15 cellular contexts compared by ENCODE assay signal in the genomic region with DNA sequence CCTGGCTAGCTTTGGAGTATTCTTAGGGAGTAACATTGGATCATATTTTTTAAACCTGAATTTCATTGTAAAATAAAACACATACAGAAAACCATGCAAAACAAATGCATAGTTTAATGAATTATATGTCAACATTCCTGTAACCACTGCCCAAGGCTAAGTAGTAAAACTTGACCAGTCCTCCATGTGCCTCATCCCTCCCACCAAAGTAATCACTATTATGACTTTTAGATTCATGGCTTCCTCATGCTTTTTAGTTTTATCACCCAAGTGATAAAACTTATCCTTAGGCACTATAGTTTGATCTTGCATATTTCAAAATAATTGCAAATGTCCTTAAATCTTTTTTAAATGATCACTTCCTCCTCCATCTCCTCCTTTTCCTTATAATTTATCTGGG. TPM values are rescaled to one million over a fixed set of nuclear protein-coding genes. Genes with fewer than 3 reads are reported as not detected.
A peak's percentile ranks its signal among the peaks of the same experiment; 100 is the strongest.
DNase-seq lines count a peak whose midpoint lies in the region; ATAC-seq and TF ChIP-seq lines count a peak whose summit lies in the region.
"Had no signal": no experiment of that assay in that cellular context is flagged by ENCODE, and none has a peak within 500 bp of the region (broad histone marks: within the 10 kb centered on the region; RNA-seq: fewer than 3 reads in every experiment).

No MANE protein-coding gene starts in this region.

- H3K4me3 Mint-ChIP-seq in activated naive CD8-positive, alpha-beta T cell treated with anti-CD3 and anti-CD28 coated beads, Interleukin-2, amount 10 ng/mL, durations not matched to agents 7 days and 5 days: no peak overlapping the region
- H3K4me3 Mint-ChIP-seq in activated naive CD8-positive, alpha-beta T cell treated with anti-CD3 and anti-CD28 coated beads, Interleukin-2, amount 50 U/mL, for 24 hours: no peak overlapping the region
- H3K4me3 Mint-ChIP-seq: CD14-positive monocyte had no signal

- H3K4me3 ChIP-seq in fibroblast of villous mesenchyme (ENCODE audit: low read depth, low read length): no peak overlapping the region
- H3K4me3 ChIP-seq: HAP-1, SJSA1 had no signal

- no peaks in the 10 kb centered on the region for H3K27me3 Mint-ChIP-seq in activated naive CD8-positive, alpha-beta T cell treated with anti-CD3 and anti-CD28 coated beads, Interleukin-2, amount 10 ng/mL, durations not matched to agents 7 days and 5 days
- H3K27me3 Mint-ChIP-seq in activated naive CD8-positive, alpha-beta T cell treated with anti-CD3 and anti-CD28 coated beads, Interleukin-2, amount 50 U/mL, for 24 hours: no peaks in the 10 kb centered on the region

- peaks cover 12% of the 10 kb centered on the region for H3K9me3 Mint-ChIP-seq in activated naive CD8-positive, alpha-beta T cell treated with anti-CD3 and anti-CD28 coated beads, Interleukin-2, amount 10 ng/mL, durations not matched to agents 7 days and 5 days
- peaks cover 14% of the 10 kb centered on the region for H3K9me3 Mint-ChIP-seq in activated naive CD8-positive, alpha-beta T cell treated with anti-CD3 and anti-CD28 coated beads, Interleukin-2, amount 50 U/mL, for 24 hours

- POLR2A ChIA-PET in activated naive CD8-positive, alpha-beta T cell treated with anti-CD3 and anti-CD28 coated beads, Interleukin-2, amount 10 ng/mL, durations not matched to agents 7 days and 5 days (lab: Charles Lee): no interaction called here

- H3K27ac Mint-ChIP-seq in activated naive CD8-positive, alpha-beta T cell treated with anti-CD3 and anti-CD28 coated beads, Interleukin-2, amount 10 ng/mL, durations not matched to agents 7 days and 5 days: peak overlapping the region; percentile 40
- H3K27ac Mint-ChIP-seq in activated naive CD8-positive, alpha-beta T cell treated with anti-CD3 and anti-CD28 coated beads, Interleukin-2, amount 50 U/mL, for 24 hours: no peak overlapping the region
- H3K27ac Mint-ChIP-seq: CD14-positive monocyte had no signal

- no peak for DNase-seq in activated naive CD8-positive, alpha-beta T cell treated with anti-CD3 and anti-CD28 coated beads, Interleukin-2, amount 10 ng/mL, durations not matched to agents 7 days and 5 days
- no peak for DNase-seq in activated naive CD8-positive, alpha-beta T cell treated with anti-CD3 and anti-CD28 coated beads, Interleukin-2, amount 50 U/mL, for 24 hours
- DNase-seq in M059J (ENCODE audit: low read depth) (peak; percentile 64), fibroblast of villous mesenchyme (ENCODE audit: low read depth) (peak; percentile 91), NCI-H82 treated with DMSO at 0.1 percent for 48 hours (lab: John Stamatoyannopoulos, UW; ENCODE audit: unreplicated experiment) (no peak), iPS-NIHi7 (ENCODE audit: extremely low spot score) (no peak)
- DNase-seq: MV-4-11, NCI-H1417 treated with DMSO at 0.1 percent for 48 hours, NCI-H1930, NCI-H2171, NCI-H446 treated with DMSO at 0.1 percent for 48 hours had no signal

- ATAC-seq in activated naive CD8-positive, alpha-beta T cell treated with anti-CD3 and anti-CD28 coated beads, Interleukin-2, amount 10 ng/mL, durations not matched to agents 7 days and 5 days (ENCODE audit: low read depth): no peak
- no peak for ATAC-seq in activated naive CD8-positive, alpha-beta T cell treated with anti-CD3 and anti-CD28 coated beads, Interleukin-2, amount 50 U/mL, for 24 hours
- ATAC-seq in HG02678 (IDR thresholded peaks at IDR 0.05; ENCODE audit: unreplicated experiment): no peak

- H3K4me1 Mint-ChIP-seq in activated naive CD8-positive, alpha-beta T cell treated with anti-CD3 and anti-CD28 coated beads, Interleukin-2, amount 10 ng/mL, durations not matched to agents 7 days and 5 days: peaks cover 18% of the 10 kb centered on the region
- peaks cover 62% of the 10 kb centered on the region for H3K4me1 Mint-ChIP-seq in activated naive CD8-positive, alpha-beta T cell treated with anti-CD3 and anti-CD28 coated beads, Interleukin-2, amount 50 U/mL, for 24 hours

- no peak for TF ChIP-seq CTCF in fibroblast of villous mesenchyme (IDR thresholded peaks at IDR 0.05; ENCODE audit: insufficient read depth, low read depth, low read length)

- peaks cover 53% of the 10 kb centered on the region for H3K36me3 Mint-ChIP-seq in activated naive CD8-positive, alpha-beta T cell treated with anti-CD3 and anti-CD28 coated beads, Interleukin-2, amount 10 ng/mL, durations not matched to agents 7 days and 5 days
- peaks cover 70% of the 10 kb centered on the region for H3K36me3 Mint-ChIP-seq in activated naive CD8-positive, alpha-beta T cell treated with anti-CD3 and anti-CD28 coated beads, Interleukin-2, amount 50 U/mL, for 24 hours (ENCODE audit: low read depth)

RNA-seq across cellular contexts. Expression of a gene that starts 20.4 kb away (rescaled TPM):
- 10 to 100 TPM; 66.1 to 66.5 TPM for total RNA-seq in activated naive CD8-positive, alpha-beta T cell treated with anti-CD3 and anti-CD28 coated beads, Interleukin-2, amount 10 ng/mL, durations not matched to agents 7 days and 5 days
- total RNA-seq in M059J (2014; rRNA removed; shearing (Covaris generic)): 8.3 and 17.9 TPM in 2 replicates
- total RNA-seq in fibroblast of villous mesenchyme: 50.9 and 60.5 TPM in 2 replicates

Comparison
In these comparisons a context has a peak if more than half of its experiments do, and no peak if none do; other contexts are left out.
1. DNase-seq: peak in M059J (single experiment) and fibroblast of villous mesenchyme (single experiment); none in activated naive CD8-positive, alpha-beta T cell treated with anti-CD3 and anti-CD28 coated beads, Interleukin-2, amount 10 ng/mL, durations not matched to agents 7 days and 5 days (single experiment), activated naive CD8-positive, alpha-beta T cell treated with anti-CD3 and anti-CD28 coated beads, Interleukin-2, amount 50 U/mL, for 24 hours (single experiment), NCI-H82 treated with DMSO at 0.1 percent for 48 hours (single experiment) and iPS-NIHi7 (single experiment).